Comparison of ENCODE assay signal across 20 cellular contexts in the genomic region with DNA sequence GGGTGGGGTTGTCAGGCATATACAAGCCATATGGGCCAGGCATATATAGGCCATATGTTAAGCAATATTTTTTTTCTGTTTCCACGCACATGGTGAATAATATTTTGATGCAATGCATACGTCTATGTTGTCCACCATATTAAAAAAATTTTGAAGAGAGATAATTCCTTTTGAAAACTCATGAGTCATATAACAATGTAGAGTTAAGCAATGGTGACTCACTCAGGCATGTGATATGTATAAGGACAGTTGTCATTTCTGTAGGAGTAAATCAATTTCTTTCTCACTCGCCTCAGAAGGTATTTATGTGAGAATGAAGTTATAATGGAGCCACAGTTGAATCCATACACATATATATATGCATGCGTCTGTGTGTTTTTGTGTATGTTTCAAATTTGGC.
DNase-seq lines count a peak whose midpoint lies in the region; ATAC-seq and TF ChIP-seq lines count a peak whose summit lies in the region.
"Had no signal": no experiment of that assay in that cellular context is flagged by ENCODE, and none has a peak within 500 bp of the region (broad histone marks: within the 10 kb centered on the region; RNA-seq: fewer than 3 reads in every experiment).

No MANE protein-coding gene starts in this region.

- DNase-seq in AG10803 (ENCODE audit: low read depth) (peak; percentile 1), LHCN-M2 (ENCODE audit: low read depth) (peak; percentile 60), astrocyte of the spinal cord (ENCODE audit: low read depth, low spot score) (peak; percentile 33), fibroblast of villous mesenchyme (ENCODE audit: low read depth) (peak; percentile 19), endothelial cell (ENCODE audit: low spot score) (no peak), left lobe of liver (ENCODE audit: low spot score) (no peak), NAMALWA (ENCODE audit: low spot score) (no peak), amygdala (lab: John Stamatoyannopoulos, UW) (no peak)
- DNase-seq: activated CD4-positive, alpha-beta T cell treated with anti-CD3 and anti-CD28 coated beads, Interleukin-2, amount 50 U/mL, for 4 hours; activated naive CD8-positive, alpha-beta T cell treated with anti-CD3 and anti-CD28 coated beads for 36 hours; activated T-cell treated with anti-CD3 and anti-CD28 coated beads, Interleukin-2, amount 50 U/mL, for 4 hours; COR-L47; erythroblast; left ventricle myocardium superior; NCI-H1417; SK-N-SH; uterus had no signal

- H3K27ac Mint-ChIP-seq in endothelial cell (ENCODE audit: unreplicated experiment): no peak overlapping the region
- H3K27ac Mint-ChIP-seq: activated naive CD8-positive, alpha-beta T cell treated with anti-CD3 and anti-CD28 coated beads for 36 hours; IgD-negative memory B cell; stimulated activated naive CD8-positive, alpha-beta T cell treated with anti-CD3 and anti-CD28 coated beads, Interleukin-15, Interleukin-2, amounts not matched to agents 100 ng/mL and 50 ng/mL, for 24 hours had no signal

- no peaks in the 10 kb centered on the region for H3K36me3 Mint-ChIP-seq in endothelial cell (ENCODE audit: low read depth, unreplicated experiment)
- H3K36me3 Mint-ChIP-seq: activated naive CD8-positive, alpha-beta T cell treated with anti-CD3 and anti-CD28 coated beads for 36 hours; IgD-negative memory B cell had no signal

- H3K4me3 Mint-ChIP-seq in endothelial cell (ENCODE audit: unreplicated experiment): no peak overlapping the region
- H3K4me3 Mint-ChIP-seq: activated naive CD8-positive, alpha-beta T cell treated with anti-CD3 and anti-CD28 coated beads for 36 hours; activated T-cell treated with anti-CD3 and anti-CD28 coated beads, Interleukin-2, amount 50 U/mL, for 4 hours; IgD-negative memory B cell; stimulated activated naive CD8-positive, alpha-beta T cell treated with anti-CD3 and anti-CD28 coated beads, Interleukin-15, Interleukin-2, amounts not matched to agents 100 ng/mL and 50 ng/mL, for 24 hours had no signal

- H3K4me3 ChIP-seq in AG10803 (ENCODE audit: low read length) (no peak overlapping the region), astrocyte of the spinal cord (ENCODE audit: low read depth, low read length) (no peak overlapping the region), fibroblast of villous mesenchyme (ENCODE audit: low read depth, low read length) (no peak overlapping the region)
- H3K4me3 ChIP-seq: uterus had no signal

- no peaks in the 10 kb centered on the region for H3K4me1 Mint-ChIP-seq in endothelial cell (ENCODE audit: unreplicated experiment)
- H3K4me1 Mint-ChIP-seq: activated naive CD8-positive, alpha-beta T cell treated with anti-CD3 and anti-CD28 coated beads for 36 hours; IgD-negative memory B cell had no signal

- H3K9me3 Mint-ChIP-seq in endothelial cell (ENCODE audit: unreplicated experiment): no peaks in the 10 kb centered on the region

- no peaks in the 10 kb centered on the region for H3K27me3 Mint-ChIP-seq in endothelial cell (ENCODE audit: unreplicated experiment)
- H3K27me3 Mint-ChIP-seq: activated naive CD8-positive, alpha-beta T cell treated with anti-CD3 and anti-CD28 coated beads for 36 hours; IgD-negative memory B cell; stimulated activated naive CD8-positive, alpha-beta T cell treated with anti-CD3 and anti-CD28 coated beads, Interleukin-15, Interleukin-2, amounts not matched to agents 100 ng/mL and 50 ng/mL, for 24 hours had no signal

- in situ Hi-C loops in astrocyte of the spinal cord (cut with HindIII; ENCODE audit: low sequenced_read_pairs): no loop called here

- no peak for ATAC-seq in left lobe of liver
- ATAC-seq: activated T-cell treated with anti-CD3 and anti-CD28 coated beads, Interleukin-2, amount 50 U/mL, for 4 hours; HCT116; left ventricle myocardium superior had no signal

- no peak for TF ChIP-seq CTCF in AG10803 (conservative IDR thresholded peaks at IDR 0.05; ENCODE audit: low read length)
- TF ChIP-seq CTCF in astrocyte of the spinal cord (IDR thresholded peaks at IDR 0.05; ENCODE audit: low read depth, low read length): no peak
- no peak for TF ChIP-seq CTCF in fibroblast of villous mesenchyme (IDR thresholded peaks at IDR 0.05; ENCODE audit: insufficient read depth, low read depth, low read length)
- no peak for TF ChIP-seq CTCF in endothelial cell (IDR thresholded peaks at IDR 0.05; ENCODE audit: unreplicated experiment)

Comparison
In these comparisons a context has a peak if more than half of its experiments do, and no peak if none do; other contexts are left out.
1. DNase-seq: peak in AG10803 (single experiment), LHCN-M2 (single experiment), astrocyte of the spinal cord (single experiment) and fibroblast of villous mesenchyme (single experiment); none in endothelial cell (single experiment), left lobe of liver (single experiment), NAMALWA (single experiment) and amygdala (0 of 56).